Comparison of ENCODE assay signal across 12 cellular contexts in genomic region chr9:4306066-4306787, GRCh38. TPM values are rescaled to one million over a fixed set of nuclear protein-coding genes. Genes with fewer than 3 reads are reported as not detected.
DNase-seq lines count a peak whose midpoint lies in the region; ATAC-seq and TF ChIP-seq lines count a peak whose summit lies in the region.
"Had no signal": no experiment of that assay in that cellular context is flagged by ENCODE, and none has a peak within 500 bp of the region (broad histone marks: within the 10 kb centered on the region; RNA-seq: fewer than 3 reads in every experiment).

No MANE protein-coding gene starts in this region.

- H3K4me2 ChIP-seq in BLaER1 treated with 17β-estradiol and CSF1 and Interleukin-3, amounts not matched to agents 10 nM and 100 nM = peak overlapping the region in 6 of 11 experiments; percentile 1 to 26 (median 9); a peak in 7 of 22 replicates

- H3K36me3 Mint-ChIP-seq in activated naive CD8-positive, alpha-beta T cell treated with anti-CD3 and anti-CD28 coated beads, Interleukin-2, amount 50 U/mL, for 24 hours (ENCODE audit: low read depth) = no peaks in the 10 kb centered on the region
- no peaks in the 10 kb centered on the region for H3K36me3 Mint-ChIP-seq in T-helper 17 cell (ENCODE audit: low read depth)

- DNase-seq in LHCN-M2 (ENCODE audit: low read depth) (peak; percentile 19), omental fat pad (ENCODE audit: low spot score) (no peak), T-helper 17 cell (no peak), epidermal melanocyte (ENCODE audit: insufficient read length, low spot score) (no peak), breast epithelium (ENCODE audit: low spot score in 2 of 2) (no peak), NK-92 (lab: John Stamatoyannopoulos, UW; ENCODE audit: unreplicated experiment) (no peak)
- peak; percentile 27 for DNase-seq in activated naive CD8-positive, alpha-beta T cell treated with anti-CD3 and anti-CD28 coated beads, Interleukin-2, amount 50 U/mL, for 24 hours
- DNase-seq: left cardiac atrium, ovary had no signal

- TF ChIP-seq CTCF in omental fat pad (IDR thresholded peaks at IDR 0.05) (no peak), breast epithelium (IDR thresholded peaks at IDR 0.05) (no peak)

- no peaks in the 10 kb centered on the region for H3K9me3 ChIP-seq in BLaER1 treated with 17β-estradiol and CSF1 and Interleukin-3, amounts not matched to agents 10 nM and 100 nM (replicated peaks in 1 of 11)
- H3K9me3 ChIP-seq in T-helper 17 cell (ENCODE audit: control insufficient read depth, low read length, poor library complexity, severe bottlenecking) (no peaks in the 10 kb centered on the region), breast epithelium (no peaks in the 10 kb centered on the region)
- H3K9me3 ChIP-seq: Caco-2, ovary had no signal

- H3K27me3 Mint-ChIP-seq in activated naive CD8-positive, alpha-beta T cell treated with anti-CD3 and anti-CD28 coated beads, Interleukin-2, amount 50 U/mL, for 24 hours = peaks cover 4% of the 10 kb centered on the region
- H3K27me3 Mint-ChIP-seq in T-helper 17 cell = peaks cover 48% of the 10 kb centered on the region

- H3K4me3 Mint-ChIP-seq in activated naive CD8-positive, alpha-beta T cell treated with anti-CD3 and anti-CD28 coated beads, Interleukin-2, amount 50 U/mL, for 24 hours = peak overlapping the region; percentile 59
- no peak overlapping the region for H3K4me3 Mint-ChIP-seq in T-helper 17 cell

- peak; percentile 76 for ATAC-seq in activated naive CD8-positive, alpha-beta T cell treated with anti-CD3 and anti-CD28 coated beads, Interleukin-2, amount 50 U/mL, for 24 hours
- ATAC-seq in omental fat pad (ENCODE audit: low FRiP score) = peak; percentile 59
- ATAC-seq in T-helper 17 cell = no peak
- ATAC-seq: left cardiac atrium, Panc1 had no signal

- H3K36me3 ChIP-seq in BLaER1 treated with 17β-estradiol and CSF1 and Interleukin-3, amounts not matched to agents 10 nM and 100 nM = no peaks in the 10 kb centered on the region
- no peaks in the 10 kb centered on the region for H3K36me3 ChIP-seq in breast epithelium
- H3K36me3 ChIP-seq: ovary had no signal

- H3K9ac ChIP-seq in BLaER1 treated with 17β-estradiol and CSF1 and Interleukin-3, amounts not matched to agents 10 nM and 100 nM = no peak overlapping the region

- TF ChIP-seq POLR2A in breast epithelium (IDR thresholded peaks at IDR 0.05) = no peak

- intact Hi-C loops in breast epithelium (cut with DNase I; ENCODE audit: low total_unique reads) = no loop called here

- no peak overlapping the region for H3K4me3 ChIP-seq in BLaER1 treated with 17β-estradiol and CSF1 and Interleukin-3, amounts not matched to agents 10 nM and 100 nM
- H3K4me3 ChIP-seq in breast epithelium = no peak overlapping the region
- H3K4me3 ChIP-seq: ovary had no signal

- peaks cover 0 to 20% (median 12%) of the 10 kb centered on the region in 11 experiments; a peak in 16 of 22 replicates for H3K27me3 ChIP-seq in BLaER1 treated with 17β-estradiol and CSF1 and Interleukin-3, amounts not matched to agents 10 nM and 100 nM
- no peaks in the 10 kb centered on the region for H3K27me3 ChIP-seq in breast epithelium
- H3K27me3 ChIP-seq: ovary had no signal

- no peaks in the 10 kb centered on the region for H3K9me3 Mint-ChIP-seq in activated naive CD8-positive, alpha-beta T cell treated with anti-CD3 and anti-CD28 coated beads, Interleukin-2, amount 50 U/mL, for 24 hours

- peaks cover 0 to 36% (median 5%) of the 10 kb centered on the region in 10 experiments; a peak in 9 of 20 replicates for H3K4me1 ChIP-seq in BLaER1 treated with 17β-estradiol and CSF1 and Interleukin-3, amounts not matched to agents 10 nM and 100 nM
- H3K4me1 ChIP-seq in breast epithelium = no peaks in the 10 kb centered on the region

- H3K27ac ChIP-seq in BLaER1 treated with 17β-estradiol and CSF1 and Interleukin-3, amounts not matched to agents 10 nM and 100 nM = no peak overlapping the region
- no peak overlapping the region for H3K27ac ChIP-seq in breast epithelium
- H3K27ac ChIP-seq: ovary had no signal

- H4K20me1 ChIP-seq in BLaER1 treated with 17β-estradiol and CSF1 and Interleukin-3, amounts not matched to agents 10 nM and 100 nM = no peaks in the 10 kb centered on the region; a peak in 1 of 22 replicates

- peaks cover 61% of the 10 kb centered on the region for H3K4me1 Mint-ChIP-seq in activated naive CD8-positive, alpha-beta T cell treated with anti-CD3 and anti-CD28 coated beads, Interleukin-2, amount 50 U/mL, for 24 hours
- no peaks in the 10 kb centered on the region for H3K4me1 Mint-ChIP-seq in T-helper 17 cell

- peak overlapping the region; percentile 92 for H3K27ac Mint-ChIP-seq in activated naive CD8-positive, alpha-beta T cell treated with anti-CD3 and anti-CD28 coated beads, Interleukin-2, amount 50 U/mL, for 24 hours
- H3K27ac Mint-ChIP-seq in T-helper 17 cell = no peak overlapping the region

RNA-seq across cellular contexts. Expression of gene GLIS3, which starts 6.4 kb away (rescaled TPM):
- total RNA-seq in LHCN-M2 (2014; rRNA removed) (7.8 and 8.7 TPM in 2 replicates), omental fat pad (10 to 100 TPM; 26.9 to 90.8 (median 44.9) TPM), T-helper 17 cell (1 to 10 TPM; 1.3 to 2.1 TPM), breast epithelium (10 to 100 TPM; 20.6 to 36.6 (median 24.3) TPM)
- 3.5 TPM for polyA plus RNA-seq in LHCN-M2 (2012)

Comparison
In these comparisons a context has a peak if more than half of its experiments do, and no peak if none do; other contexts are left out.
1. DNase-seq: peak in LHCN-M2 (single experiment) and activated naive CD8-positive, alpha-beta T cell treated with anti-CD3 and anti-CD28 coated beads, Interleukin-2, amount 50 U/mL, for 24 hours (single experiment); none in omental fat pad (single experiment), T-helper 17 cell (0 of 3), epidermal melanocyte (single experiment), breast epithelium (0 of 2) and NK-92 (single experiment).